32 cellular contexts compared by ENCODE assay signal in genomic region chr4:183691897-183692296, GRCh38.
"Had no signal": no experiment of that assay in that cellular context is flagged by ENCODE, and none has a peak within 500 bp of the region (broad histone marks: within the 10 kb centered on the region; RNA-seq: fewer than 3 reads in every experiment).

No MANE protein-coding gene starts in this region.

- H3K27me3 ChIP-seq: adrenal gland, ascending aorta, cardiac muscle cell had no signal

- FAIRE-seq: bronchial epithelial cell had no signal

- H3K9me3 ChIP-seq: adrenal gland, ascending aorta had no signal

- H3K4me1 ChIP-seq: adrenal gland, ascending aorta had no signal

- H3K4me3 ChIP-seq: adrenal gland, ascending aorta, cardiac muscle cell had no signal

- H3K27ac ChIP-seq: adrenal gland, ascending aorta, cardiac muscle cell, VCaP had no signal

- DNase-seq: activated B cell treated with CpG ODN at 0.5 μM for 24 hours; activated CD4-positive, alpha-beta memory T cell treated with anti-CD3 and anti-CD28 coated beads for 36 hours; activated CD4-positive, alpha-beta T cell treated with anti-CD3 and anti-CD28 coated beads for 4 hours; activated CD4-positive, alpha-beta T cell treated with anti-CD3 and anti-CD28 coated beads, Interleukin-2, amount 10 ng/mL, durations not matched to agents 24 days and 14 days; activated CD4-positive, alpha-beta T cell treated with anti-CD3 and anti-CD28 coated beads, Interleukin-2, amount 50 U/mL, for 1 hour; activated CD4-positive, alpha-beta T cell treated with anti-CD3 and anti-CD28 coated beads, Interleukin-2, amount 50 U/mL, for 4 hours; activated CD4-positive, CD25-positive, alpha-beta regulatory T cell treated with anti-CD3 and anti-CD28 coated beads, Interleukin-2, amount 50 U/mL, for 72 hours; activated CD8-positive, alpha-beta memory T cell treated with anti-CD3 and anti-CD28 coated beads, Interleukin-2, amount 50 U/mL, for 4 hours; activated CD8-positive, alpha-beta T cell treated with anti-CD3 and anti-CD28 coated beads for 36 hours; activated effector memory CD4-positive, alpha-beta T cell treated with anti-CD3 and anti-CD28 coated beads, Interleukin-2, amount 50 U/mL, for 16 hours; activated gamma-delta T cell treated with Interleukin-2 at 50 U/mL for 16 hours; activated naive CD4-positive, alpha-beta T cell; activated naive CD4-positive, alpha-beta T cell treated with anti-CD3 and anti-CD28 coated beads for 36 hours; activated naive CD4-positive, alpha-beta T cell treated with anti-CD3 and anti-CD28 coated beads, Interleukin-2, amount 50 U/mL, for 16 hours; activated naive CD8-positive, alpha-beta T cell treated with anti-CD3 and anti-CD28 coated beads for 36 hours; activated T-cell treated with anti-CD3 and anti-CD28 coated beads for 4 hours; activated T-cell treated with anti-CD3 and anti-CD28 coated beads, Interleukin-2, amount 50 U/mL, for 1 hour; activated T-cell treated with anti-CD3 and anti-CD28 coated beads, Interleukin-2, amount 50 U/mL, for 4 hours; activated T-cell treated with anti-CD3 and anti-CD28 coated beads, Interleukin-2, amount 50 U/mL, for 72 hours; adrenal gland; amniotic stem cell; caudate nucleus; cerebellar nuclear complex; T-helper 1 cell; T-helper 2 cell; T-helper 9 cell had no signal

- ATAC-seq: activated CD8-positive, alpha-beta T cell treated with anti-CD3 and anti-CD28 coated beads for 36 hours; activated naive CD4-positive, alpha-beta T cell treated with anti-CD3 and anti-CD28 coated beads, Interleukin-2, amount 50 U/mL, for 72 hours; activated T-cell treated with anti-CD3 and anti-CD28 coated beads, Interleukin-2, amount 50 U/mL, for 4 hours; activated T-cell treated with anti-CD3 and anti-CD28 coated beads, Interleukin-2, amount 50 U/mL, for 72 hours; activated T-helper 17 cell treated with anti-CD3 and anti-CD28 coated beads, Interleukin-2, amount 50 U/mL, for 72 hours had no signal
